ENCODE assay signal across 6 cellular contexts in genomic region chr5:30237189-30237588, GRCh38.
"Had no signal": no experiment of that assay in that cellular context is flagged by ENCODE, and none has a peak within 500 bp of the region (broad histone marks: within the 10 kb centered on the region; RNA-seq: fewer than 3 reads in every experiment).

No MANE protein-coding gene starts in this region.

- H3K27ac ChIP-seq: HL-60 had no signal

- DNase-seq: IMR-90, KBM-7, KG1 had no signal

- ATAC-seq: HepG2, K562 had no signal

- H3K4me3 ChIP-seq: K562 had no signal

- FAIRE-seq: HepG2, K562 had no signal
